Comparison of ENCODE assay signal across 14 cellular contexts in the genomic region with DNA sequence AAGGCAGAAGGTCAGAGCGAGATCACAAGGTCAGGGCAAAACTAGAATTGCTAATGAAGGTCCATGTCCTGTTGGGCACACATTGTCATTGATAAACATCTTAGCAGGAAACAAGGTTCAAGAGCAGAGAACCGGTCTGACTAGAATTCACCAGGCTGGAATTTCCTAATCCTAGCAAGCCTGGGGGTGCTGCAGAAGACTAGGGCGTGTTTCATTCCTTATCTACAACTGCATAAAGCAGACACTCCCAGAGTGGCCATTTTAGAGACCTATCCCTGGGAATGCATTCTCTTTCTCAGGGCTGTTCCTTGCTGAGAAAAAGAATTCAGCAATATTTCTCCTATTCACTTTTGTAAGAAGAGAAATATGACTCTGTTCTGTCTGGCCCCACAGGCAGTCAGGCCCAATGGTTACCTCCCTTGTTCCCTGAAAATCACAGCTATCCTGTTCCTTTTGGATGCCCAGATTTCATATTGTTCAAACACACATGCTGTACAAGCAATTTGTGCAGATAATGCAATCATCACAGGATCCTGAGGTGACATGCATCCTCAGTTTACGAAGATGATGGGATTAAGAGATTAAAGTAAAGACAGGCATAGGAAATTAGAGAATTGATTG. TPM values are rescaled to one million over a fixed set of nuclear protein-coding genes. Genes with fewer than 3 reads are reported as not detected.
"Had no signal": no experiment of that assay in that cellular context is flagged by ENCODE, and none has a peak within 500 bp of the region (broad histone marks: within the 10 kb centered on the region; RNA-seq: fewer than 3 reads in every experiment).

No MANE protein-coding gene starts in this region.

RNA-seq across cellular contexts. Expression of gene RFPL4B, which starts 18.2 kb away (rescaled TPM):
- total RNA-seq: chondrocyte; hepatocyte; kidney epithelial cell; liver; lung microvascular endothelial cell; mucosa of descending colon; naive thymus-derived CD8-positive, alpha-beta T cell; neural crest cell; osteocyte; sciatic nerve; subcutaneous adipose tissue; tibial nerve; ureter had no signal
- polyA plus RNA-seq: esophagus; hepatocyte; liver; naive thymus-derived CD8-positive, alpha-beta T cell had no signal
